19 cellular contexts compared by ENCODE assay signal in genomic region chr7:157467496-157468212, GRCh38.
DNase-seq lines count a peak whose midpoint lies in the region; ATAC-seq and TF ChIP-seq lines count a peak whose summit lies in the region.
"Had no signal": no experiment of that assay in that cellular context is flagged by ENCODE, and none has a peak within 500 bp of the region (broad histone marks: within the 10 kb centered on the region; RNA-seq: fewer than 3 reads in every experiment).

No MANE protein-coding gene starts in this region.

- H3K4me3 Mint-ChIP-seq in nephron progenitor cell: no peak overlapping the region
- H3K4me3 Mint-ChIP-seq: CD4-positive, CD25-positive, alpha-beta regulatory T cell; IgD-negative memory B cell had no signal

- no peak overlapping the region for H3K4me2 ChIP-seq in OCI-LY3 (ENCODE audit: low read length)

- peak; percentile 62 for DNase-seq in activated effector memory CD4-positive, alpha-beta T cell treated with anti-CD3 and anti-CD28 coated beads, Interleukin-2, amount 50 U/mL, for 16 hours
- DNase-seq in activated effector memory CD4-positive, alpha-beta T cell treated with Interleukin-2 at 50 U/mL for 16 hours: no peak
- DNase-seq in fibroblast of mammary gland (ENCODE audit: low read depth) (peak; percentile 7), spleen (peak; percentile 43), BE2C (no peak), nephron progenitor cell (no peak)
- DNase-seq: Calu3; CD4-positive, CD25-positive, alpha-beta regulatory T cell; DMS79 treated with DMSO at 0.1 percent for 48 hours; GDM1; GOT3; NCI-H1436 treated with DMSO at 0.1 percent for 48 hours; NCI-H2081 treated with DMSO at 0.1 percent for 48 hours; NCI-H226; NK-92 treated with Interleukin-12 subunit alpha and Interleukin-12 subunit beta, amount 100 ng/mL, for 24 hours; PC-3 had no signal

- peaks cover 2% of the 10 kb centered on the region; the same call in 1 of the 2 replicates for H3K9me3 ChIP-seq in OCI-LY3 (ENCODE audit: insufficient read depth, low read length)
- H3K9me3 ChIP-seq in spleen: peaks cover 0 to 9% (median 6%) of the 10 kb centered on the region in 8 donors
- no peaks in the 10 kb centered on the region for H3K9me3 ChIP-seq in BE2C

- no peaks in the 10 kb centered on the region for H4K20me1 ChIP-seq in OCI-LY3 (ENCODE audit: insufficient read depth, low read length)

- H2AFZ ChIP-seq in OCI-LY3 (ENCODE audit: low read depth, low read length): no peak overlapping the region

- WGBS in spleen, 5 donors: 82 to 89% (median 88%) methylated on average over 26 of the region's 26 CpGs

- TF ChIP-seq CTCF in OCI-LY3 (IDR thresholded peaks at IDR 0.05; ENCODE audit: low read depth, low read length): 0 out of 2 replicates have a peak, but pooled peaks have one; percentile 9
- TF ChIP-seq CTCF in fibroblast of mammary gland (conservative IDR thresholded peaks at IDR 0.05; ENCODE audit: control insufficient read depth, insufficient read depth, low read depth, low read length): no peak
- TF ChIP-seq CTCF in spleen (IDR thresholded peaks at IDR 0.05 in 8 of 11, conservative IDR thresholded peaks at IDR 0.05 in 3 of 11): no peak
- no peak for TF ChIP-seq CTCF in BE2C (IDR thresholded peaks at IDR 0.05; ENCODE audit: low read depth, low read length)
- TF ChIP-seq CTCF in nephron progenitor cell (IDR thresholded peaks at IDR 0.05): no peak

- no peaks in the 10 kb centered on the region for H3K79me2 ChIP-seq in OCI-LY3 (ENCODE audit: low read length)

- intact Hi-C loops in spleen (cut with DNase I; ENCODE audit: low total_unique reads): no loop called here

- H3K9me3 Mint-ChIP-seq in nephron progenitor cell: peaks cover 18% of the 10 kb centered on the region

- H3K4me1 ChIP-seq in OCI-LY3 (ENCODE audit: low read length) (no peaks in the 10 kb centered on the region), spleen (peaks cover 0 to 19% (median 1%) of the 10 kb centered on the region in 6 donors), BE2C (no peaks in the 10 kb centered on the region)

- H3K4me1 Mint-ChIP-seq in nephron progenitor cell: peaks cover 48% of the 10 kb centered on the region
- H3K4me1 Mint-ChIP-seq: IgD-negative memory B cell had no signal

- H3K27me3 Mint-ChIP-seq in nephron progenitor cell (ENCODE audit: low read depth, poor library complexity): peaks cover 16% of the 10 kb centered on the region
- H3K27me3 Mint-ChIP-seq: CD4-positive, CD25-positive, alpha-beta regulatory T cell had no signal

- H3K27ac Mint-ChIP-seq in nephron progenitor cell: no peak overlapping the region
- H3K27ac Mint-ChIP-seq: CD4-positive, CD25-positive, alpha-beta regulatory T cell; IgD-negative memory B cell had no signal

- H3K27me3 ChIP-seq in OCI-LY3 (ENCODE audit: low read depth, low read length): no peaks in the 10 kb centered on the region
- peaks cover 0 to 52% (median 11%) of the 10 kb centered on the region in 7 donors for H3K27me3 ChIP-seq in spleen (replicated peaks in 1 of 7)
- peaks cover 19% of the 10 kb centered on the region for H3K27me3 ChIP-seq in BE2C

- H3K4me3 ChIP-seq in OCI-LY3 (ENCODE audit: low read length) (no peak overlapping the region), fibroblast of mammary gland (ENCODE audit: control insufficient read depth, low read depth, low read length) (no peak overlapping the region), spleen (no peak overlapping the region), BE2C (ENCODE audit: low read depth, low read length) (no peak overlapping the region)

- no peak for TF ChIP-seq POLR2A in spleen (IDR thresholded peaks at IDR 0.05)

- H3K27ac ChIP-seq in OCI-LY3 (ENCODE audit: low read length): no peak overlapping the region
- H3K27ac ChIP-seq in spleen: no peak overlapping the region

- H3K9ac ChIP-seq in OCI-LY3 (ENCODE audit: low read length): no peak overlapping the region

- H3K36me3 ChIP-seq in OCI-LY3 (replicated peaks; ENCODE audit: low read depth, low read length) (no peaks in the 10 kb centered on the region), spleen (no peaks in the 10 kb centered on the region), BE2C (no peaks in the 10 kb centered on the region)

- H3K36me3 Mint-ChIP-seq in nephron progenitor cell (ENCODE audit: low read depth): peaks cover 2% of the 10 kb centered on the region
- H3K36me3 Mint-ChIP-seq: CD4-positive, CD25-positive, alpha-beta regulatory T cell; IgD-negative memory B cell had no signal

- no peak for ATAC-seq in HG03159 (IDR thresholded peaks at IDR 0.05; ENCODE audit: unreplicated experiment)
- ATAC-seq: PC-3 had no signal

Comparison
In these comparisons a context has a peak if more than half of its experiments do, and no peak if none do; other contexts are left out.
1. DNase-seq: peak in activated effector memory CD4-positive, alpha-beta T cell treated with anti-CD3 and anti-CD28 coated beads, Interleukin-2, amount 50 U/mL, for 16 hours (single experiment), fibroblast of mammary gland (single experiment) and spleen (single experiment); none in activated effector memory CD4-positive, alpha-beta T cell treated with Interleukin-2 at 50 U/mL for 16 hours (single experiment), BE2C (single experiment) and nephron progenitor cell (single experiment).